Comparison of ENCODE assay signal across 23 cellular contexts in genomic region chr16:69169607-69170352, GRCh38. TPM values are rescaled to one million over a fixed set of nuclear protein-coding genes. Genes with fewer than 3 reads are reported as not detected.
DNase-seq lines count a peak whose midpoint lies in the region; ATAC-seq, FAIRE-seq and TF ChIP-seq lines count a peak whose summit lies in the region.
"Had no signal": no experiment of that assay in that cellular context is flagged by ENCODE, and none has a peak within 500 bp of the region (broad histone marks: within the 10 kb centered on the region; RNA-seq: fewer than 3 reads in every experiment).

No MANE protein-coding gene starts in this region.

- POLR2A ChIA-PET in K562 (lab: Yijun Ruan, JAX) = interaction anchor here (1.7 kb wide), 1 partner anchor 10 kb away, joined by 4 read pairs; no protein-coding TSS in a partner anchor

- no peaks in the 10 kb centered on the region for H3K9me1 ChIP-seq in K562 (ENCODE audit: control insufficient read depth, insufficient read depth, low read length)

- H2AFZ ChIP-seq in K562 (ENCODE audit: low read depth, low read length) = no peak overlapping the region
- no peak overlapping the region for H2AFZ ChIP-seq in smooth muscle cell (ENCODE audit: low read depth)

- H3K9me3 ChIP-seq in cardiac muscle cell (ENCODE audit: low read depth) (no peaks in the 10 kb centered on the region), K562 (replicated peaks; ENCODE audit: control insufficient read depth, insufficient read depth, low read depth, low read length) (no peaks in the 10 kb centered on the region), muscle layer of colon (ENCODE audit: low read length) (no peaks in the 10 kb centered on the region), smooth muscle cell (replicated peaks; ENCODE audit: low read depth) (no peaks in the 10 kb centered on the region), right lobe of liver (no peaks in the 10 kb centered on the region)
- H3K9me3 ChIP-seq: spleen had no signal

- BruUV-seq in K562 (replicated peaks; lab: Mats Ljungman, UMichigan) = no TSS peak

- H3K4me1 ChIP-seq in cardiac muscle cell (ENCODE audit: low read depth) = peaks cover 12% of the 10 kb centered on the region
- H3K4me1 ChIP-seq in K562 (replicated peaks in 1 of 2; ENCODE audit: control insufficient read depth in 2 of 2, insufficient read depth in 2 of 2, low read length in 2 of 2) = peaks cover 3 to 19% of the 10 kb centered on the region in 2 experiments
- H3K4me1 ChIP-seq in muscle layer of colon (ENCODE audit: insufficient read depth, low read length) = peaks cover 15% of the 10 kb centered on the region
- H3K4me1 ChIP-seq in smooth muscle cell (ENCODE audit: low read depth) = peaks cover 7% of the 10 kb centered on the region
- H3K4me1 ChIP-seq in right lobe of liver = peaks cover 0 to 5% (median 0%) of the 10 kb centered on the region in 4 donors

- H3K27me3 ChIP-seq in cardiac muscle cell = no peaks in the 10 kb centered on the region
- H3K27me3 ChIP-seq in K562 (ENCODE audit: control insufficient read depth in 2 of 2, insufficient read depth in 2 of 2, low read length in 2 of 2) = no peaks in the 10 kb centered on the region
- H3K27me3 ChIP-seq in muscle layer of colon (ENCODE audit: control insufficient read depth in 1 of 2, insufficient read depth in 2 of 2, low read length in 2 of 2) = no peaks in the 10 kb centered on the region
- no peaks in the 10 kb centered on the region for H3K27me3 ChIP-seq in smooth muscle cell (ENCODE audit: low read depth)
- H3K27me3 ChIP-seq in right lobe of liver = no peaks in the 10 kb centered on the region
- H3K27me3 ChIP-seq: foreskin keratinocyte, spleen had no signal

- CTCF ChIA-PET in K562 (lab: Yijun Ruan, JAX; ENCODE audit: low intra/inter-chr PET ratio) = interaction anchor here (0.6 kb wide), 1 partner anchor 37 kb away, joined by 3 read pairs; no protein-coding TSS in a partner anchor

- in situ Hi-C loops in K562 (cut with MboI) = no loop called here

- H3K36me3 ChIP-seq in cardiac muscle cell (peaks cover 33% of the 10 kb centered on the region), K562 (ENCODE audit: control insufficient read depth, insufficient read depth, low read length) (peaks cover 61% of the 10 kb centered on the region), muscle layer of colon (ENCODE audit: insufficient read depth, low read length) (peaks cover 29% of the 10 kb centered on the region), smooth muscle cell (ENCODE audit: low read depth) (peaks cover 17% of the 10 kb centered on the region), right lobe of liver (peaks cover 0 to 39% (median 9%) of the 10 kb centered on the region in 4 donors)

- TF ChIP-seq CTCF in cardiac muscle cell (IDR thresholded peaks at IDR 0.05; ENCODE audit: low read depth, low read length) = no peak
- TF ChIP-seq CTCF in K562 (IDR thresholded peaks at IDR 0.05 in 2 of 3, conservative IDR thresholded peaks at IDR 0.05 in 1 of 3; ENCODE audit: insufficient read depth in 2 of 3, low read depth in 1 of 3, low read length in 3 of 3) = no peak
- TF ChIP-seq CTCF in smooth muscle cell (IDR thresholded peaks at IDR 0.05; ENCODE audit: borderline replicate concordance, insufficient read depth, poor library complexity, severe bottlenecking) = no peak
- TF ChIP-seq CTCF in right lobe of liver (IDR thresholded peaks at IDR 0.05) = no peak

- peak overlapping the region; percentile 10 for H3K27ac ChIP-seq in cardiac muscle cell
- no peak overlapping the region for H3K27ac ChIP-seq in K562 (ENCODE audit: extremely low read depth, low read depth, low read length)
- peak overlapping the region; percentile 12 for H3K27ac ChIP-seq in muscle layer of colon (ENCODE audit: low read depth, low read length)
- H3K27ac ChIP-seq in smooth muscle cell (ENCODE audit: low read depth) = no peak overlapping the region
- no peak overlapping the region for H3K27ac ChIP-seq in right lobe of liver
- H3K27ac ChIP-seq: C4-2B, foreskin keratinocyte had no signal

- TF ChIP-seq EP300 in K562 (IDR thresholded peaks at IDR 0.05; ENCODE audit: low read length) = no peak

- no peak overlapping the region for H3K4me2 ChIP-seq in K562 (ENCODE audit: insufficient read depth, low read length)
- H3K4me2 ChIP-seq in smooth muscle cell = no peak overlapping the region

- FAIRE-seq in K562 (lab: Jason Lieb, UNC) = no peak
- FAIRE-seq: H54 had no signal

- H3K9ac ChIP-seq in K562 (ENCODE audit: insufficient read depth in 1 of 2, low read depth in 2 of 2, low read length in 2 of 2) (no peak overlapping the region), muscle layer of colon (ENCODE audit: low read length) (no peak overlapping the region), smooth muscle cell (ENCODE audit: low read depth) (no peak overlapping the region)

- ATAC-seq in left cardiac atrium (no peak), K562 (no peak), right lobe of liver (no peak)
- ATAC-seq: foreskin keratinocyte; naive thymus-derived CD4-positive, alpha-beta T cell; stimulated activated memory B cell treated with anti-CD40 and anti-IgM and Interleukin-4, amounts not matched to agents 10 μg/mL and 1 μg/mL and 100 μg/mL, for 72 hours had no signal

- DNase-seq in cardiac muscle cell (ENCODE audit: low read depth in 1 of 2, low spot score in 1 of 2) (no peak), left cardiac atrium (no peak), K562 (ENCODE audit: extremely low read depth in 1 of 4, low spot score in 3 of 4) (no peak), smooth muscle cell (lab: John Stamatoyannopoulos, UW; ENCODE audit: unreplicated experiment) (no peak), NCI-H2227 treated with DMSO at 0.1 percent for 48 hours (lab: John Stamatoyannopoulos, UW) (no peak), right lobe of liver (no peak)
- DNase-seq: activated CD4-positive, alpha-beta T cell treated with anti-CD3 and anti-CD28 coated beads for 48 hours; activated CD8-positive, alpha-beta memory T cell treated with anti-CD3 and anti-CD28 coated beads, Interleukin-2, amount 50 U/mL, for 48 hours; activated naive CD4-positive, alpha-beta T cell; effector CD4-positive, alpha-beta T cell; erythroblast; foreskin keratinocyte; mesenchymal stem cell; MV-4-11; naive thymus-derived CD4-positive, alpha-beta T cell; NCI-H1694; retina; spleen; stimulated activated CD4-positive, alpha-beta T cell treated with anti-CD3 and anti-CD28 coated beads, Interleukin-4, amount 100 ng/mL, for 1 hour had no signal

- H3K4me3 ChIP-seq in cardiac muscle cell (no peak overlapping the region), K562 (no peak overlapping the region), muscle layer of colon (ENCODE audit: low read depth in 1 of 2, low read length in 2 of 2) (no peak overlapping the region), smooth muscle cell (no peak overlapping the region), right lobe of liver (no peak overlapping the region)
- H3K4me3 ChIP-seq: spleen had no signal

- H3K79me2 ChIP-seq in K562 (ENCODE audit: control insufficient read depth, insufficient read depth, low read length) (no peaks in the 10 kb centered on the region), smooth muscle cell (ENCODE audit: low read depth) (no peaks in the 10 kb centered on the region)

- TF ChIP-seq POLR2A in K562 (conservative IDR thresholded peaks at IDR 0.05) (no peak; the same call in none of the 2 replicates), right lobe of liver (IDR thresholded peaks at IDR 0.05) (no peak)

- H3F3A ChIP-seq in smooth muscle cell (ENCODE audit: low read depth) = peaks cover 21% of the 10 kb centered on the region

- H4K20me1 ChIP-seq in K562 (replicated peaks; ENCODE audit: control insufficient read depth, insufficient read depth, low read length) = no peaks in the 10 kb centered on the region; the same call in 1 of the 2 replicates
- H4K20me1 ChIP-seq in smooth muscle cell (ENCODE audit: low read depth) = peaks cover 7% of the 10 kb centered on the region

- no peak for TF ChIP-seq RAD21 in K562 (CRISPR knock-in tag; conservative IDR thresholded peaks at IDR 0.05 in 1 of 2, IDR thresholded peaks at IDR 0.05 in 1 of 2)

- intact Hi-C loops in left cardiac atrium (cut with DNase I) (no loop called here), K562 (cut with micrococcal nuclease) (no loop called here), right lobe of liver (cut with DNase I) (loop anchor here in 1 of 2 donors (10.0 kb wide), 1 partner anchor 125 kb away; no protein-coding TSS in a partner anchor)

- 89% methylated on average over 6 of the region's 6 CpGs for WGBS in K562 (ENCODE audit: insufficient coverage, low coverage, missing lambda C conversion rate)
- 80% methylated on average over 6 of the region's 6 CpGs for WGBS in smooth muscle cell (ENCODE audit: low lambda C conversion rate)
- 92% methylated on average over 6 of the region's 6 CpGs for WGBS in right lobe of liver (ENCODE audit: insufficient coverage, low coverage, low lambda C conversion rate, missing lambda C conversion rate)

RNA-seq across cellular contexts. Expression of gene SNTB2, which starts 17.2 kb away (rescaled TPM):
- total RNA-seq in cardiac muscle cell (17.1 and 35.7 TPM in 2 replicates), left cardiac atrium (10 to 100 TPM; 22.7 to 27.8 TPM), K562 (2014; rRNA removed) (6.9 and 15.5 TPM in 2 replicates), K562 (2014; rRNA removed; fragmentation: Illumina TruSeq; extraction: Trizol) (5.7 and 7.2 TPM in 2 replicates), K562 (2015; rRNA removed; fragmentation: Illumina TruSeq; extraction: Trizol) (6.3 TPM in 2 replicates), K562 (2021) (13.7 and 14.1 TPM in 2 replicates), smooth muscle cell (11.0 and 25.9 TPM in 2 replicates), right lobe of liver (10 to 100 TPM in 4 of 6 experiments, 1 to 10 TPM in 2; 7.5 to 13.9 (median 10.6) TPM)
- polyA plus RNA-seq in cardiac muscle cell (12.7 and 18.6 TPM in 2 replicates), K562 (2011; rRNA removed) (7.6 and 9.5 TPM in 2 replicates), K562 (2014; fragmentation: Illumina TruSeq; extraction: Trizol) (3.4 and 3.9 TPM in 2 replicates), K562 (2014; fragmentation: Nextera tagmentation; extraction: Ambion mirVana) (1 to 10 TPM; 1.2 to 1.9 TPM), K562 (2014; rRNA removed) (4.1 and 4.4 TPM in 2 replicates), smooth muscle cell (17.1 and 19.2 TPM in 2 replicates)
- 14.8 and 24.0 TPM in 2 replicates for total RNA-seq in K562 (2011; cell fraction: chromatin; rRNA removed; ENCODE audit: low replicate concordance)
- 8.5 and 12.0 TPM in 2 replicates for total RNA-seq in K562 (2011; cell fraction: nucleolus; rRNA removed)
- 7.2 and 14.4 TPM in 2 replicates for total RNA-seq in K562 (2011; cell fraction: nucleoplasm; rRNA removed)
- 4.5 and 4.8 TPM in 2 replicates for polyA plus RNA-seq in K562 (2011; cell fraction: cytosol; rRNA removed)
- polyA plus RNA-seq in K562 (2011; cell fraction: nucleus; rRNA removed) = 15.6 and 17.4 TPM in 2 replicates
- polyA plus RNA-seq in K562 (2012) = 2.5 and 4.1 TPM in 2 replicates
- 10.0 and 12.0 TPM in 2 replicates for polyA minus RNA-seq in K562 (2011; rRNA and poly(A)+ RNA removed)
- 7.0 and 10.4 TPM in 2 replicates for polyA minus RNA-seq in K562 (2011; cell fraction: cytosol; rRNA and poly(A)+ RNA removed)
- polyA minus RNA-seq in K562 (2011; cell fraction: nucleus; rRNA and poly(A)+ RNA removed) = 4.4 and 10.4 TPM in 2 replicates

RNA-seq across cellular contexts. Expression of gene UTP4, which starts 37.3 kb away (rescaled TPM):
- total RNA-seq in cardiac muscle cell (10.0 and 14.5 TPM in 2 replicates), left cardiac atrium (10 to 100 TPM; 26.6 to 32.9 TPM), K562 (2014; rRNA removed) (46.1 and 51.8 TPM in 2 replicates), K562 (2014; rRNA removed; fragmentation: Illumina TruSeq; extraction: Trizol) (49.8 and 53.7 TPM in 2 replicates), K562 (2015; rRNA removed; fragmentation: Illumina TruSeq; extraction: Trizol) (50.7 and 55.3 TPM in 2 replicates), K562 (2021) (140 and 145 TPM in 2 replicates), smooth muscle cell (13.8 and 20.4 TPM in 2 replicates), right lobe of liver (10 to 100 TPM; 13.9 to 22.2 (median 19.6) TPM)
- polyA plus RNA-seq in cardiac muscle cell (47.6 and 51.6 TPM in 2 replicates), K562 (2011; rRNA removed) (134 and 203 TPM in 2 replicates), K562 (2014; fragmentation: Illumina TruSeq; extraction: Trizol) (157 and 191 TPM in 2 replicates), K562 (2014; fragmentation: Nextera tagmentation; extraction: Ambion mirVana) (100 to 1,000 TPM; 152 to 195 TPM), K562 (2014; rRNA removed) (116 and 138 TPM in 2 replicates), smooth muscle cell (29.0 and 32.8 TPM in 2 replicates)
- 147 and 152 TPM in 2 replicates for total RNA-seq in K562 (2011; cell fraction: chromatin; rRNA removed; ENCODE audit: low replicate concordance)
- 65.1 and 69.4 TPM in 2 replicates for total RNA-seq in K562 (2011; cell fraction: nucleolus; rRNA removed)
- 79.9 and 80.1 TPM in 2 replicates for total RNA-seq in K562 (2011; cell fraction: nucleoplasm; rRNA removed)
- 143 and 174 TPM in 2 replicates for polyA plus RNA-seq in K562 (2011; cell fraction: cytosol; rRNA removed)
- polyA plus RNA-seq in K562 (2011; cell fraction: nucleus; rRNA removed) = 104 TPM in 2 replicates
- polyA plus RNA-seq in K562 (2012) = 83.1 and 121 TPM in 2 replicates
- 216 and 350 TPM in 2 replicates for polyA minus RNA-seq in K562 (2011; rRNA and poly(A)+ RNA removed)
- polyA minus RNA-seq in K562 (2011; cell fraction: cytosol; rRNA and poly(A)+ RNA removed) = 68.4 and 96.7 TPM in 2 replicates
- polyA minus RNA-seq in K562 (2011; cell fraction: nucleus; rRNA and poly(A)+ RNA removed) = 32.4 and 52.9 TPM in 2 replicates

RNA-seq across cellular contexts. Expression of gene CHTF8, which starts 37.4 kb away (rescaled TPM):
- total RNA-seq in cardiac muscle cell (74.8 and 94.6 TPM in 2 replicates), left cardiac atrium (10 to 100 TPM; 52.9 to 56.7 TPM), K562 (2014; rRNA removed) (45.9 and 54.0 TPM in 2 replicates), K562 (2014; rRNA removed; fragmentation: Illumina TruSeq; extraction: Trizol) (99.5 and 108 TPM in 2 replicates), K562 (2015; rRNA removed; fragmentation: Illumina TruSeq; extraction: Trizol) (108 and 114 TPM in 2 replicates), K562 (2021) (115 and 118 TPM in 2 replicates), smooth muscle cell (74.2 and 77.7 TPM in 2 replicates), right lobe of liver (10 to 100 TPM; 56.6 to 78.3 (median 65.4) TPM)
- polyA plus RNA-seq in cardiac muscle cell (112 and 132 TPM in 2 replicates), K562 (2011; rRNA removed) (113 and 137 TPM in 2 replicates), K562 (2014; fragmentation: Illumina TruSeq; extraction: Trizol) (163 and 199 TPM in 2 replicates), K562 (2014; fragmentation: Nextera tagmentation; extraction: Ambion mirVana) (10 to 100 TPM; 20.2 to 21.5 TPM), K562 (2014; rRNA removed) (119 and 135 TPM in 2 replicates), smooth muscle cell (70.8 and 83.8 TPM in 2 replicates)
- 68.1 and 102 TPM in 2 replicates for total RNA-seq in K562 (2011; cell fraction: chromatin; rRNA removed; ENCODE audit: low replicate concordance)
- 51.5 and 64.2 TPM in 2 replicates for total RNA-seq in K562 (2011; cell fraction: nucleolus; rRNA removed)
- total RNA-seq in K562 (2011; cell fraction: nucleoplasm; rRNA removed) = 54.0 and 55.2 TPM in 2 replicates
- polyA plus RNA-seq in K562 (2011; cell fraction: cytosol; rRNA removed) = 152 and 175 TPM in 2 replicates
- 68.8 and 84.4 TPM in 2 replicates for polyA plus RNA-seq in K562 (2011; cell fraction: nucleus; rRNA removed)
- polyA plus RNA-seq in K562 (2012) = 104 and 123 TPM in 2 replicates
- polyA minus RNA-seq in K562 (2011; rRNA and poly(A)+ RNA removed) = 72.2 and 93.8 TPM in 2 replicates
- 58.9 and 64.5 TPM in 2 replicates for polyA minus RNA-seq in K562 (2011; cell fraction: cytosol; rRNA and poly(A)+ RNA removed)
- polyA minus RNA-seq in K562 (2011; cell fraction: nucleus; rRNA and poly(A)+ RNA removed) = 16.3 and 30.5 TPM in 2 replicates

Comparison
In these comparisons a context has a peak if more than half of its experiments do, and no peak if none do; other contexts are left out.
1. H3K27ac ChIP-seq: peak in cardiac muscle cell (single experiment) and muscle layer of colon (single experiment); none in K562 (single experiment), smooth muscle cell (single experiment) and right lobe of liver (0 of 3).